ENCODE assay signal across 17 cellular contexts in genomic region chr2:17441055-17441771, GRCh38.
DNase-seq lines count a peak whose midpoint lies in the region; ATAC-seq and TF ChIP-seq lines count a peak whose summit lies in the region.
"Had no signal": no experiment of that assay in that cellular context is flagged by ENCODE, and none has a peak within 500 bp of the region (broad histone marks: within the 10 kb centered on the region; RNA-seq: fewer than 3 reads in every experiment).

No MANE protein-coding gene starts in this region.

- peaks cover 8% of the 10 kb centered on the region; the same call in 1 of the 2 replicates for H3K9me3 ChIP-seq in NT2/D1 (ENCODE audit: insufficient read depth, low read length)
- H3K9me3 ChIP-seq: right atrium auricular region, uterus had no signal

- no peak for TF ChIP-seq CTCF in neural crest cell (conservative IDR thresholded peaks at IDR 0.05)

- no peak overlapping the region for H3K4me3 ChIP-seq in NT2/D1 (ENCODE audit: insufficient read length, low read depth)
- H3K4me3 ChIP-seq: hepatocyte, lung, right atrium auricular region, uterus had no signal

- no peaks in the 10 kb centered on the region for H3K36me3 ChIP-seq in NT2/D1 (ENCODE audit: insufficient read depth, insufficient read length, low read length)
- H3K36me3 ChIP-seq: right atrium auricular region, uterus had no signal

- H3K9me3 Mint-ChIP-seq in neural crest cell: no peaks in the 10 kb centered on the region

- no peak for ATAC-seq in HG03159 (IDR thresholded peaks at IDR 0.05; ENCODE audit: unreplicated experiment)
- ATAC-seq: activated naive CD4-positive, alpha-beta T cell treated with anti-CD3 and anti-CD28 coated beads, Interleukin-2, amount 50 U/mL, for 72 hours had no signal

- no peaks in the 10 kb centered on the region for H3K27me3 ChIP-seq in NT2/D1 (ENCODE audit: insufficient read depth, insufficient read length)
- H3K27me3 ChIP-seq: hepatocyte, right atrium auricular region, uterus had no signal

- no peaks in the 10 kb centered on the region for H3K27me3 Mint-ChIP-seq in neural crest cell (ENCODE audit: low read depth)

- no peak overlapping the region for H3K9ac ChIP-seq in NT2/D1 (ENCODE audit: insufficient read length, low read depth)

- DNase-seq in ELF-1 (ENCODE audit: low read depth, low spot score): peak; percentile 58
- peak; percentile 57 for DNase-seq in NT2/D1 (ENCODE audit: low read depth, low spot score)
- DNase-seq in ecto neural progenitor cell (ENCODE audit: low spot score): peak; percentile 47
- DNase-seq in neural crest cell (ENCODE audit: low read depth, low spot score): no peak
- no peak for DNase-seq in activated CD8-positive, alpha-beta memory T cell treated with anti-CD3 and anti-CD28 coated beads, Interleukin-2, amount 50 U/mL, for 4 hours
- no peak for DNase-seq in AG20443 (ENCODE audit: low spot score)
- no peak for DNase-seq in H4 (ENCODE audit: low spot score)
- DNase-seq: GF-D8; kidney; NCI-H1105 treated with DMSO at 0.1 percent for 48 hours; stimulated activated CD4-positive, alpha-beta T cell treated with anti-CD3 and anti-CD28 coated beads, Interleukin-15, amount 100 ng/mL, for 24 hours; uterus had no signal

- H3K4me3 Mint-ChIP-seq in neural crest cell: no peak overlapping the region

- no peaks in the 10 kb centered on the region for H3K4me1 ChIP-seq in NT2/D1 (ENCODE audit: insufficient read depth, insufficient read length)
- H3K4me1 ChIP-seq: right atrium auricular region, uterus had no signal

- peak overlapping the region; percentile 43 for H3K27ac Mint-ChIP-seq in neural crest cell (ENCODE audit: unreplicated experiment)
- H3K27ac Mint-ChIP-seq: activated naive CD4-positive, alpha-beta T cell treated with anti-CD3 and anti-CD28 coated beads, Interleukin-2, amount 50 U/mL, for 72 hours had no signal

- H3K36me3 Mint-ChIP-seq in neural crest cell (ENCODE audit: low read depth): no peaks in the 10 kb centered on the region
- H3K36me3 Mint-ChIP-seq: activated naive CD4-positive, alpha-beta T cell treated with anti-CD3 and anti-CD28 coated beads, Interleukin-2, amount 50 U/mL, for 72 hours had no signal

- no peaks in the 10 kb centered on the region for H3K4me1 Mint-ChIP-seq in neural crest cell

Comparison
In these comparisons a context has a peak if more than half of its experiments do, and no peak if none do; other contexts are left out.
1. DNase-seq: peak in ELF-1 (single experiment), NT2/D1 (single experiment) and ecto neural progenitor cell (single experiment); none in neural crest cell (single experiment), activated CD8-positive, alpha-beta memory T cell treated with anti-CD3 and anti-CD28 coated beads, Interleukin-2, amount 50 U/mL, for 4 hours (single experiment), AG20443 (single experiment) and H4 (single experiment).